Comparison of ENCODE assay signal across 31 cellular contexts in genomic region chr4:69738872-69739271, GRCh38. TPM values are rescaled to one million over a fixed set of nuclear protein-coding genes. Genes with fewer than 3 reads are reported as not detected.
"Had no signal": no experiment of that assay in that cellular context is flagged by ENCODE, and none has a peak within 500 bp of the region (broad histone marks: within the 10 kb centered on the region; RNA-seq: fewer than 3 reads in every experiment).

No MANE protein-coding gene starts in this region.

- H3K36me3 ChIP-seq: brain microvascular endothelial cell, esophagus muscularis mucosa, gastrocnemius medialis had no signal

- H3K4me1 Mint-ChIP-seq: activated CD4-positive, alpha-beta T cell treated with anti-CD3 and anti-CD28 coated beads, Interleukin-2, amount 10 ng/mL, durations not matched to agents 24 days and 14 days; activated T-helper 17 cell treated with anti-CD3 and anti-CD28 coated beads, Interleukin-2, amount 50 U/mL, for 72 hours; central memory CD8-positive, alpha-beta T cell; endodermal cell; T-helper 17 cell had no signal

- H3K4me3 Mint-ChIP-seq: activated CD4-positive, alpha-beta memory T cell treated with anti-CD3 and anti-CD28 coated beads for 36 hours; activated CD4-positive, alpha-beta T cell treated with anti-CD3 and anti-CD28 coated beads for 36 hours; activated CD4-positive, alpha-beta T cell treated with anti-CD3 and anti-CD28 coated beads, Interleukin-2, amount 10 ng/mL, durations not matched to agents 24 days and 14 days; activated naive CD8-positive, alpha-beta T cell; activated T-cell treated with anti-CD3 and anti-CD28 coated beads, Interleukin-2, amount 50 U/mL, for 4 hours; activated T-helper 17 cell treated with anti-CD3 and anti-CD28 coated beads, Interleukin-2, amount 50 U/mL, for 72 hours; central memory CD8-positive, alpha-beta T cell; dendritic cell treated with granulocyte-macrophage colony-stimulating factor and Interleukin-4, amounts not matched to agents 40 ng/mL and 50 ng/mL, for 4 days; endodermal cell; T-helper 17 cell; T-helper 2 cell treated with Interferon-gamma antibody and Interleukin-4, amounts not matched to agents 5 μg/mL and 100 μg/mL, for 36 hours had no signal

- DNase-seq: activated CD4-positive, alpha-beta memory T cell treated with anti-CD3 and anti-CD28 coated beads for 36 hours; activated CD4-positive, alpha-beta T cell treated with anti-CD3 and anti-CD28 coated beads for 36 hours; activated CD4-positive, alpha-beta T cell treated with anti-CD3 and anti-CD28 coated beads, Interleukin-2, amount 10 ng/mL, durations not matched to agents 24 days and 14 days; activated CD4-positive, CD25-positive, alpha-beta regulatory T cell; activated CD4-positive, CD25-positive, alpha-beta regulatory T cell treated with anti-CD3 and anti-CD28 coated beads, Interleukin-2, amount 50 U/mL, for 72 hours; activated CD8-positive, alpha-beta memory T cell treated with anti-CD3 and anti-CD28 coated beads for 24 hours; activated effector memory CD4-positive, alpha-beta T cell treated with Interleukin-2 at 50 U/mL for 16 hours; activated gamma-delta T cell treated with Interleukin-2 at 50 U/mL for 16 hours; activated naive CD4-positive, alpha-beta T cell treated with anti-CD3 and anti-CD28 coated beads, Interleukin-2, amount 50 U/mL, for 16 hours; activated naive CD4-positive, alpha-beta T cell treated with Interleukin-2 at 50 U/mL for 16 hours; activated T-cell treated with anti-CD3 and anti-CD28 coated beads, Interleukin-2, amount 50 U/mL, for 4 hours; amniotic stem cell; anterior cingulate cortex; brain microvascular endothelial cell; dorsolateral prefrontal cortex; effector memory CD4-positive, alpha-beta T cell; endodermal cell; foreskin keratinocyte; gastrocnemius medialis; glutamatergic neuron; T-helper 1 cell; T-helper 17 cell; T1000 had no signal

- H3K27ac ChIP-seq: brain microvascular endothelial cell, coronary artery, dorsolateral prefrontal cortex, esophagus muscularis mucosa, foreskin keratinocyte, gastrocnemius medialis had no signal

- H3K4me1 ChIP-seq: esophagus muscularis mucosa, gastrocnemius medialis had no signal

- H3K9me3 ChIP-seq: esophagus muscularis mucosa, gastrocnemius medialis had no signal

- H3K27ac Mint-ChIP-seq: activated CD4-positive, alpha-beta memory T cell treated with anti-CD3 and anti-CD28 coated beads for 36 hours; activated CD4-positive, alpha-beta T cell treated with anti-CD3 and anti-CD28 coated beads for 36 hours; activated CD4-positive, alpha-beta T cell treated with anti-CD3 and anti-CD28 coated beads, Interleukin-2, amount 10 ng/mL, durations not matched to agents 24 days and 14 days; activated naive CD8-positive, alpha-beta T cell; activated T-helper 17 cell treated with anti-CD3 and anti-CD28 coated beads, Interleukin-2, amount 50 U/mL, for 72 hours; dendritic cell treated with granulocyte-macrophage colony-stimulating factor and Interleukin-4, amounts not matched to agents 40 ng/mL and 50 ng/mL, for 4 days; endodermal cell; T-helper 17 cell; T-helper 2 cell treated with Interferon-gamma antibody and Interleukin-4, amounts not matched to agents 5 μg/mL and 100 μg/mL, for 36 hours had no signal

- H3K4me3 ChIP-seq: coronary artery, dorsolateral prefrontal cortex, esophagus muscularis mucosa, gastrocnemius medialis had no signal

- H3K27me3 ChIP-seq: brain microvascular endothelial cell, dorsolateral prefrontal cortex, esophagus muscularis mucosa, foreskin keratinocyte, gastrocnemius medialis had no signal

- ATAC-seq: activated CD4-positive, alpha-beta T cell treated with anti-CD3 and anti-CD28 coated beads for 36 hours; activated T-cell treated with anti-CD3 and anti-CD28 coated beads, Interleukin-2, amount 50 U/mL, for 4 hours; activated T-helper 17 cell treated with anti-CD3 and anti-CD28 coated beads, Interleukin-2, amount 50 U/mL, for 72 hours; foreskin keratinocyte; gastrocnemius medialis; T-helper 17 cell had no signal

- H3K27me3 Mint-ChIP-seq: activated CD4-positive, alpha-beta memory T cell treated with anti-CD3 and anti-CD28 coated beads for 36 hours; activated CD4-positive, alpha-beta T cell treated with anti-CD3 and anti-CD28 coated beads for 36 hours; activated CD4-positive, alpha-beta T cell treated with anti-CD3 and anti-CD28 coated beads, Interleukin-2, amount 10 ng/mL, durations not matched to agents 24 days and 14 days; activated naive CD8-positive, alpha-beta T cell; activated T-helper 17 cell treated with anti-CD3 and anti-CD28 coated beads, Interleukin-2, amount 50 U/mL, for 72 hours; central memory CD8-positive, alpha-beta T cell; dendritic cell treated with granulocyte-macrophage colony-stimulating factor and Interleukin-4, amounts not matched to agents 40 ng/mL and 50 ng/mL, for 4 days; T-helper 17 cell had no signal

RNA-seq across cellular contexts. Expression of gene SULT1B1, which starts 21.5 kb away (rescaled TPM):
- total RNA-seq: endodermal cell, epithelial cell of proximal tubule had no signal
